Comparison of ENCODE assay signal across 1 cellular context in genomic region chr16:84836967-84837366, GRCh38.
TF ChIP-seq lines count a peak whose summit lies in the region.

No MANE protein-coding gene starts in this region.

TF ChIP-seq in IMR-90, 13 proteins besides CTCF, POLR2A, EP300 and RAD21:
- TF ChIP-seq MAZ (IDR thresholded peaks at IDR 0.05; ENCODE audit: borderline replicate concordance, low read depth, low read length) (no peak), CHD1 (IDR thresholded peaks at IDR 0.05; ENCODE audit: low read depth, low read length) (no peak), MXI1 (IDR thresholded peaks at IDR 0.05; ENCODE audit: borderline replicate concordance, low read depth, low read length) (no peak), CEBPB (IDR thresholded peaks at IDR 0.05; ENCODE audit: low read depth, low read length) (no peak)
TF ChIP-seq in IMR-90: peak in this region for 0.
